In genomic region chr3:36904641-36905040, GRCh38 we compare ENCODE assay signal across 10 cellular contexts. TPM values are rescaled to one million over a fixed set of nuclear protein-coding genes. Genes with fewer than 3 reads are reported as not detected.
A peak's percentile ranks its signal among the peaks of the same experiment; 100 is the strongest.
DNase-seq lines count a peak whose midpoint lies in the region; ATAC-seq and TF ChIP-seq lines count a peak whose summit lies in the region.
"Had no signal": no experiment of that assay in that cellular context is flagged by ENCODE, and none has a peak within 500 bp of the region (broad histone marks: within the 10 kb centered on the region; RNA-seq: fewer than 3 reads in every experiment).

No MANE protein-coding gene starts in this region.

- DNase-seq in CD14-positive monocyte (ENCODE audit: low spot score), result peak; percentile 53
- peak in 2 of 4 donors; percentile 21 to 25 for DNase-seq in body of pancreas
- no peak for DNase-seq in lung (ENCODE audit: low spot score)
- DNase-seq in superior temporal gyrus (ENCODE audit: extremely low spot score), result no peak
- no peak for DNase-seq in activated CD4-positive, alpha-beta T cell treated with anti-CD3 and anti-CD28 coated beads for 1 hour
- no peak for DNase-seq in NCI-H526 (lab: John Stamatoyannopoulos, UW)
- no peak for DNase-seq in GM19240 (ENCODE audit: insufficient read length, low spot score)
- DNase-seq: activated T-cell treated with anti-CD3 and anti-CD28 coated beads, Interleukin-2, amount 50 U/mL, for 1 hour had no signal

- TF ChIP-seq POLR2A in body of pancreas (IDR thresholded peaks at IDR 0.05), result no peak

- no peaks in the 10 kb centered on the region for H3K4me1 ChIP-seq in body of pancreas
- H3K4me1 ChIP-seq in lung (ENCODE audit: control insufficient read depth in 2 of 2, insufficient read depth in 2 of 2, low read length in 2 of 2), result peaks cover 0 to 14% of the 10 kb centered on the region in 2 donors

- TF ChIP-seq CTCF in CD14-positive monocyte (IDR thresholded peaks at IDR 0.05) (peak; percentile 75), body of pancreas (IDR thresholded peaks at IDR 0.05) (peak in 5 of 7 experiments; percentile 17 to 65 (median 42)), lung (IDR thresholded peaks at IDR 0.05; ENCODE audit: control extremely low read depth, extremely low read depth) (peak; percentile 60)

- no peak for ATAC-seq in body of pancreas
- no peak for ATAC-seq in lung (ENCODE audit: insufficient read depth, low FRiP score)

- TF ChIP-seq EP300 in Ishikawa (IDR thresholded peaks at IDR 0.05; ENCODE audit: borderline replicate concordance), result no peak

- peak overlapping the region in 6 of 7 donors; percentile 11 to 88 (median 70) for H3K27ac Mint-ChIP-seq in CD14-positive monocyte
- H3K27ac Mint-ChIP-seq: nephron had no signal

- H3K4me1 Mint-ChIP-seq in CD14-positive monocyte, result peaks cover 41% of the 10 kb centered on the region

- peaks cover 0 to 2% (median 0%) of the 10 kb centered on the region in 3 donors for H3K27me3 Mint-ChIP-seq in CD14-positive monocyte (ENCODE audit: low read depth in 3 of 3)

- no peaks in the 10 kb centered on the region for H3K9me3 Mint-ChIP-seq in CD14-positive monocyte
- H3K9me3 Mint-ChIP-seq: nephron had no signal

- 62 to 82% methylated on average over 3 of the region's 3 CpGs for WGBS in body of pancreas, 2 donors
- WGBS in lung, 2 donors, result 65 to 67% methylated on average over 3 of the region's 3 CpGs

- H3K9me3 ChIP-seq in body of pancreas, result no peaks in the 10 kb centered on the region
- H3K9me3 ChIP-seq in lung (ENCODE audit: control insufficient read depth in 2 of 2, insufficient read depth in 1 of 2, low read length in 1 of 2), result no peaks in the 10 kb centered on the region

- no peaks in the 10 kb centered on the region for H3K36me3 ChIP-seq in body of pancreas (replicated peaks in 1 of 2; ENCODE audit: insufficient read depth in 1 of 2, low read depth in 2 of 2)
- H3K36me3 ChIP-seq in lung (ENCODE audit: control insufficient read depth in 2 of 2, insufficient read depth in 2 of 2, low read length in 2 of 2), result peaks cover 0 to 3% of the 10 kb centered on the region in 2 donors

- no peak overlapping the region for H3K4me3 ChIP-seq in body of pancreas
- no peak overlapping the region for H3K4me3 ChIP-seq in lung

- H3K36me3 Mint-ChIP-seq in CD14-positive monocyte, result peaks cover 14 to 32% of the 10 kb centered on the region in 2 donors

- peak; percentile 50 for TF ChIP-seq RAD21 in Ishikawa (IDR thresholded peaks at IDR 0.05; ENCODE audit: low read depth)

- no peak overlapping the region for H3K27ac ChIP-seq in body of pancreas
- H3K27ac ChIP-seq in lung (ENCODE audit: low read depth in 1 of 2, low read length in 1 of 2), result no peak overlapping the region

- intact Hi-C loops in CD14-positive monocyte (cut with micrococcal nuclease) (loop anchor here (5.0 to 10.0 kb wide), 3 partner anchors 43 to 330 kb away; partner anchors contain the start of genes EPM2AIP1 (in 1 of the 2), MLH1 (in 1 of the 2) and TRANK1 (in 1 of the 2)), body of pancreas (cut with DNase I) (no loop called here)

- H3K4me3 Mint-ChIP-seq in CD14-positive monocyte, result peak overlapping the region in 1 of 2 donors; percentile 15
- H3K4me3 Mint-ChIP-seq: nephron had no signal

- H3K27me3 ChIP-seq in body of pancreas, result no peaks in the 10 kb centered on the region
- H3K27me3 ChIP-seq in lung (ENCODE audit: control insufficient read depth, insufficient read depth), result no peaks in the 10 kb centered on the region

TF ChIP-seq in Ishikawa, 13 proteins besides CTCF, POLR2A, EP300 and RAD21:
- TF ChIP-seq REST (IDR thresholded peaks at IDR 0.05; ENCODE audit: low read depth) (no peak), TEAD4 (IDR thresholded peaks at IDR 0.05) (no peak), ZBTB7A (IDR thresholded peaks at IDR 0.05; ENCODE audit: low read depth) (no peak), EGR1 (IDR thresholded peaks at IDR 0.05) (no peak), NFIC (IDR thresholded peaks at IDR 0.05) (no peak), MAX (IDR thresholded peaks at IDR 0.05) (no peak), YY1 (IDR thresholded peaks at IDR 0.05; ENCODE audit: low read depth) (no peak), FOXM1 (IDR thresholded peaks at IDR 0.05; ENCODE audit: borderline replicate concordance, low read depth) (no peak), TCF12 (IDR thresholded peaks at IDR 0.05; ENCODE audit: low read depth) (no peak), CEBPB (IDR thresholded peaks at IDR 0.05) (no peak), CREB1 (IDR thresholded peaks at IDR 0.05; ENCODE audit: low read depth) (no peak), TAF1 (IDR thresholded peaks at IDR 0.05; ENCODE audit: low read depth) (no peak)

RNA-seq across cellular contexts. Expression of gene TRANK1, which starts 40.2 kb away (rescaled TPM):
- polyA plus RNA-seq in CD14-positive monocyte, result 1 to 10 TPM; 2.8 to 5.8 TPM
- 1 to 10 TPM; 3.6 to 7.8 TPM for total RNA-seq in body of pancreas
- 10 to 100 TPM; 23.9 to 34.3 TPM for total RNA-seq in lung
- polyA plus RNA-seq in lung, result 1 to 10 TPM; 4.3 to 6.2 TPM
